16 cellular contexts compared by ENCODE assay signal in genomic region chr5:78601622-78602314, GRCh38. TPM values are rescaled to one million over a fixed set of nuclear protein-coding genes. Genes with fewer than 3 reads are reported as not detected.
A peak's percentile ranks its signal among the peaks of the same experiment; 100 is the strongest.
DNase-seq lines count a peak whose midpoint lies in the region; ATAC-seq and TF ChIP-seq lines count a peak whose summit lies in the region.
"Had no signal": no experiment of that assay in that cellular context is flagged by ENCODE, and none has a peak within 500 bp of the region (broad histone marks: within the 10 kb centered on the region; RNA-seq: fewer than 3 reads in every experiment).

No MANE protein-coding gene starts in this region.

- POLR2A ChIA-PET in PC-3 (lab: Charles Lee; ENCODE audit: unreplicated experiment), result interaction anchor here (0.5 kb wide), 1 partner anchor 13 kb away, joined by 6 read pairs; no protein-coding TSS in a partner anchor

- BruUV-seq in PC-3 (replicated peaks; lab: Mats Ljungman, UMichigan), result no TSS peak

- peaks cover 5% of the 10 kb centered on the region; the same call in 1 of the 2 replicates for H3K36me3 ChIP-seq in PC-3 (ENCODE audit: low read depth, low read length)
- H3K36me3 ChIP-seq: Peyer's patch had no signal

- H3K4me3 ChIP-seq in PC-3 (ENCODE audit: low read length) (no peak overlapping the region), fibroblast of villous mesenchyme (ENCODE audit: low read depth, low read length) (no peak overlapping the region)
- H3K4me3 ChIP-seq: Peyer's patch had no signal

- H3K4me1 Mint-ChIP-seq in activated T-helper 17 cell treated with anti-CD3 and anti-CD28 coated beads, Interleukin-2, amount 50 U/mL, for 72 hours, result no peaks in the 10 kb centered on the region
- H3K4me1 Mint-ChIP-seq: activated naive CD4-positive, alpha-beta T cell treated with anti-CD3 and anti-CD28 coated beads, Interleukin-2, amount 50 U/mL, for 24 hours had no signal

- H3K9me3 ChIP-seq in PC-3 (ENCODE audit: low read length), result no peaks in the 10 kb centered on the region
- H3K9me3 ChIP-seq: Peyer's patch had no signal

- peak overlapping the region; percentile 86 for H3K27ac ChIP-seq in PC-3 (ENCODE audit: low read length)
- H3K27ac ChIP-seq: C4-2B had no signal

- H3K27me3 Mint-ChIP-seq in activated T-helper 17 cell treated with anti-CD3 and anti-CD28 coated beads, Interleukin-2, amount 50 U/mL, for 72 hours, result peaks cover 9% of the 10 kb centered on the region

- peaks cover 72% of the 10 kb centered on the region for H3K4me1 ChIP-seq in PC-3 (ENCODE audit: insufficient read depth, low read length)

- H2AFZ ChIP-seq in PC-3 (ENCODE audit: low read length), result no peak overlapping the region

- intact Hi-C loops in PC-3 (cut with micrococcal nuclease), result no loop called here

- no peaks in the 10 kb centered on the region for H4K20me1 ChIP-seq in PC-3 (ENCODE audit: low read length)

- H3K9ac ChIP-seq in PC-3 (ENCODE audit: low read length), result peak overlapping the region; percentile 50

- no peaks in the 10 kb centered on the region for H3K36me3 Mint-ChIP-seq in activated T-helper 17 cell treated with anti-CD3 and anti-CD28 coated beads, Interleukin-2, amount 50 U/mL, for 72 hours (ENCODE audit: low read depth)

- H3K79me2 ChIP-seq in PC-3 (ENCODE audit: low read length), result peaks cover 47% of the 10 kb centered on the region

- H3K9me2 ChIP-seq in PC-3 (replicated peaks; ENCODE audit: low read length), result no peaks in the 10 kb centered on the region

- H3K4me3 Mint-ChIP-seq in activated T-helper 17 cell treated with anti-CD3 and anti-CD28 coated beads, Interleukin-2, amount 50 U/mL, for 72 hours, result no peak overlapping the region
- H3K4me3 Mint-ChIP-seq: activated naive CD4-positive, alpha-beta T cell treated with anti-CD3 and anti-CD28 coated beads, Interleukin-2, amount 50 U/mL, for 24 hours had no signal

- H3K27me3 ChIP-seq in PC-3 (ENCODE audit: low read length), result no peaks in the 10 kb centered on the region
- H3K27me3 ChIP-seq: Peyer's patch had no signal

- no peak for TF ChIP-seq CTCF in PC-3 (conservative IDR thresholded peaks at IDR 0.05; ENCODE audit: low read depth, low read length)
- TF ChIP-seq CTCF in fibroblast of villous mesenchyme (IDR thresholded peaks at IDR 0.05; ENCODE audit: insufficient read depth, low read depth, low read length), result no peak

- peak overlapping the region; percentile 23 for H3K4me2 ChIP-seq in PC-3 (ENCODE audit: low read length)

- H3K9me3 Mint-ChIP-seq in activated T-helper 17 cell treated with anti-CD3 and anti-CD28 coated beads, Interleukin-2, amount 50 U/mL, for 72 hours, result no peaks in the 10 kb centered on the region
- H3K9me3 Mint-ChIP-seq: activated naive CD4-positive, alpha-beta T cell treated with anti-CD3 and anti-CD28 coated beads, Interleukin-2, amount 50 U/mL, for 24 hours had no signal

- DNase-seq in Daoy (ENCODE audit: low read depth), result peak; percentile 65
- peak; percentile 34 for DNase-seq in PC-3
- peak; percentile 85 for DNase-seq in fibroblast of villous mesenchyme (ENCODE audit: low read depth)
- peak; percentile 56 for DNase-seq in renal cortical epithelial cell (ENCODE audit: low read depth)
- no peak for DNase-seq in activated effector memory CD4-positive, alpha-beta T cell treated with Interleukin-2 at 50 U/mL for 16 hours
- DNase-seq in NCI-H82 treated with DMSO at 0.1 percent for 48 hours (lab: John Stamatoyannopoulos, UW; ENCODE audit: unreplicated experiment), result no peak
- DNase-seq: NCI-H1105; NCI-H446; occipital lobe; Peyer's patch; stimulated activated CD4-positive, alpha-beta T cell treated with anti-CD3 and anti-CD28 coated beads, Interleukin-2, amount 100 ng/mL, for 48 hours; stimulated activated naive CD4-positive, alpha-beta T cell treated with Interleukin-2 at 50 U/mL for 16 hours had no signal

- H3K27ac Mint-ChIP-seq in activated T-helper 17 cell treated with anti-CD3 and anti-CD28 coated beads, Interleukin-2, amount 50 U/mL, for 72 hours, result no peak overlapping the region
- H3K27ac Mint-ChIP-seq: activated naive CD4-positive, alpha-beta T cell treated with anti-CD3 and anti-CD28 coated beads, Interleukin-2, amount 50 U/mL, for 24 hours had no signal

- H3F3A ChIP-seq in PC-3 (ENCODE audit: low read length, unreplicated experiment), result no peaks in the 10 kb centered on the region

- ATAC-seq in PC-3, result peak; percentile 48
- no peak for ATAC-seq in activated T-helper 17 cell treated with anti-CD3 and anti-CD28 coated beads, Interleukin-2, amount 50 U/mL, for 72 hours (replicated peaks)
- no peak for ATAC-seq in GM19023 (IDR thresholded peaks at IDR 0.05; ENCODE audit: unreplicated experiment)

- CTCF ChIA-PET in PC-3 (lab: Charles Lee), result no interaction called here

RNA-seq across cellular contexts. Expression of gene LHFPL2, which starts 46.8 kb away (rescaled TPM):
- 22.9 and 33.9 TPM in 2 replicates for total RNA-seq in Daoy (2014; rRNA removed; shearing (Covaris generic))
- total RNA-seq in PC-3 (2014; rRNA removed), result 19.4 and 21.7 TPM in 2 replicates
- total RNA-seq in fibroblast of villous mesenchyme, result 35.0 and 44.1 TPM in 2 replicates
- total RNA-seq in renal cortical epithelial cell, result 19.2 and 25.7 TPM in 2 replicates
- under 1 TPM; 0.05 to 0.95 TPM for total RNA-seq in activated T-helper 17 cell treated with anti-CD3 and anti-CD28 coated beads, Interleukin-2, amount 50 U/mL, for 72 hours

Comparison
In these comparisons a context has a peak if more than half of its experiments do, and no peak if none do; other contexts are left out.
1. DNase-seq: peak in Daoy (single experiment), PC-3 (single experiment), fibroblast of villous mesenchyme (single experiment) and renal cortical epithelial cell (single experiment); none in activated effector memory CD4-positive, alpha-beta T cell treated with Interleukin-2 at 50 U/mL for 16 hours (single experiment) and NCI-H82 treated with DMSO at 0.1 percent for 48 hours (single experiment).
2. RNA of gene LHFPL2, which starts 46.8 kb away (total RNA-seq): 35.0 to 44.1 TPM in fibroblast of villous mesenchyme, 22.9 to 33.9 TPM in Daoy, 19.4 to 21.7 TPM in PC-3 and 19.2 to 25.7 TPM in renal cortical epithelial cell; 0.05 to 0.95 TPM in activated T-helper 17 cell treated with anti-CD3 and anti-CD28 coated beads, Interleukin-2, amount 50 U/mL, for 72 hours; every median in the first group is over 10 times any median in the second.